Comparison of ENCODE assay signal across 2 cellular contexts in genomic region chr5:124725622-124726258, GRCh38.
TF ChIP-seq lines count a peak whose summit lies in the region.

No MANE protein-coding gene starts in this region.

TF ChIP-seq in HEK293, 187 proteins besides CTCF, POLR2A, EP300 and RAD21 (continued from another document):
- TF ChIP-seq REST (tag by site-specific recombination; IDR thresholded peaks at IDR 0.05) (0 out of 2 replicates have a peak, but pooled peaks have one; percentile 22), ZNF558 (tag by site-specific recombination; IDR thresholded peaks at IDR 0.05) (0 out of 2 replicates have a peak, but pooled peaks have one; percentile 11)

TF ChIP-seq in GM12878, 131 proteins besides CTCF, POLR2A, EP300 and RAD21 (continued from another document):
- TF ChIP-seq PKNOX1 (IDR thresholded peaks at IDR 0.05) = no peak
- TF ChIP-seq CHD1 (IDR thresholded peaks at IDR 0.05; ENCODE audit: low read depth, low read length) = no peak
- TF ChIP-seq SREBF1 (IDR thresholded peaks at IDR 0.05; ENCODE audit: low read length) = no peak
- no peak for TF ChIP-seq SUZ12 (IDR thresholded peaks at IDR 0.05; ENCODE audit: unreplicated experiment)
- no peak for TF ChIP-seq ZBTB11 (CRISPR knock-in tag; IDR thresholded peaks at IDR 0.05)
- no peak for TF ChIP-seq ESRRA (IDR thresholded peaks at IDR 0.05; ENCODE audit: low read length)
TF ChIP-seq in GM12878: peak in this region for 0.
